Comparison of ENCODE assay signal across 25 cellular contexts in the genomic region with DNA sequence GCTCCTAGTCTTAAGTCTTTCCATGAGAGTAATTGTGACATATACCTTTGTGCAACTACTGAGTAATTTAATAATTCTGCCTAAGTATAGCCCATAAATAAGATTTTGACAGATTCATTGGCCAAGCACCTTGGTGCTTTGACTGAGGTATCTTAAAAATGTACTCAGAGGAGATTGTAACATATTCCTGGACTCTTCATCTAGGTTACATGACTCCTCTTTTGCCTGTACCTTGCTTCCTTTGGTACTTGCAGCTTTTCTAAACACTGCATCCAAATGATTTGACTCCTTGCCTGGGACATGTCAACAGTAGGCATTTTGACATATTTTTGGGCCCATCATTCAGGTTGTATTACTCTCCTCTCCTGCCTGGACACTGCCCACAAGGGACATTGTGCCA.
"Had no signal": no experiment of that assay in that cellular context is flagged by ENCODE, and none has a peak within 500 bp of the region (broad histone marks: within the 10 kb centered on the region; RNA-seq: fewer than 3 reads in every experiment).

No MANE protein-coding gene starts in this region.

- H3K4me1 ChIP-seq: stomach, suprapubic skin, testis, thyroid gland, tibial artery, tibial nerve, transverse colon, upper lobe of left lung, upper lobe of right lung, uterus, vagina had no signal

- ATAC-seq: stimulated activated memory B cell treated with anti-CD40 and anti-IgM and Interleukin-4, amounts not matched to agents 10 μg/mL and 1 μg/mL and 100 μg/mL, for 72 hours; stimulated activated naive B cell treated with anti-CD40 and anti-IgM and Interleukin-4, amounts not matched to agents 10 μg/mL and 1 μg/mL and 100 μg/mL, for 72 hours; stimulated activated naive CD8-positive, alpha-beta T cell treated with anti-CD3 and anti-CD28 coated beads, Interleukin-15, amount 100 ng/mL, for 72 hours; stimulated activated naive CD8-positive, alpha-beta T cell treated with anti-CD3 and anti-CD28 coated beads, Interleukin-15, Interleukin-2, amounts not matched to agents 100 U/mL and 50 U/mL, for 24 hours; upper lobe of right lung had no signal

- H3K27ac ChIP-seq: stomach, suprapubic skin, testis, thoracic aorta, thyroid gland, tibial artery, tibial nerve, transverse colon, upper lobe of left lung, upper lobe of right lung, uterus, vagina had no signal

- H3K36me3 ChIP-seq: stomach, suprapubic skin, thoracic aorta, thyroid gland, tibial artery, tibial nerve, transverse colon, upper lobe of left lung, upper lobe of right lung, uterus, vagina had no signal

- H3K27me3 ChIP-seq: stomach, suprapubic skin, testis, thyroid gland, tibial artery, tibial nerve, transverse colon, upper lobe of left lung, upper lobe of right lung, uterus, vagina had no signal

- DNase-seq: stimulated activated CD4-positive, alpha-beta T cell treated with anti-CD3 and anti-CD28 coated beads, Interleukin-2, amount 100 ng/mL, for 48 hours; stimulated activated CD4-positive, alpha-beta T cell treated with anti-CD3 and anti-CD28 coated beads, Interleukin-4, amount 100 ng/mL, for 1 hour; stimulated activated CD4-positive, alpha-beta T cell treated with anti-CD3 and anti-CD28 coated beads, Interleukin-4, amount 100 ng/mL, for 24 hours; stimulated activated CD4-positive, alpha-beta T cell treated with anti-CD3 and anti-CD28 coated beads, Interleukin-4, amount 100 ng/mL, for 4 hours; stimulated activated CD8-positive, alpha-beta memory T cell treated with anti-CD3 and anti-CD28 coated beads, Interleukin-4, amount 100 ng/mL, for 48 hours; stimulated activated naive B cell treated with anti-CD40 and anti-IgM and Interleukin-4, amounts not matched to agents 10 μg/mL and 1 μg/mL and 100 μg/mL, for 72 hours; stimulated activated naive CD4-positive, alpha-beta T cell; stimulated activated naive CD4-positive, alpha-beta T cell treated with Interleukin-2 at 50 U/mL for 16 hours; stimulated activated naive CD8-positive, alpha-beta T cell treated with anti-CD3 and anti-CD28 coated beads, Interleukin-15, amount 100 ng/mL, for 72 hours; stimulated activated naive CD8-positive, alpha-beta T cell treated with anti-CD3 and anti-CD28 coated beads, Interleukin-15, Interleukin-2, amounts not matched to agents 100 U/mL and 50 U/mL, for 24 hours; stomach; substantia nigra; testis; thyroid gland; tibial artery; transverse colon; trophoblast cell; upper lobe of left lung; upper lobe of right lung; uterus had no signal

- H3K4me3 ChIP-seq: stomach, suprapubic skin, testis, thoracic aorta, thyroid gland, tibial artery, tibial nerve, transverse colon, upper lobe of left lung, upper lobe of right lung, uterus, vagina had no signal

- H3K9me3 ChIP-seq: stomach, suprapubic skin, testis, thoracic aorta, thyroid gland, tibial artery, tibial nerve, transverse colon, upper lobe of left lung, upper lobe of right lung, uterus, vagina had no signal
